In the genomic region with DNA sequence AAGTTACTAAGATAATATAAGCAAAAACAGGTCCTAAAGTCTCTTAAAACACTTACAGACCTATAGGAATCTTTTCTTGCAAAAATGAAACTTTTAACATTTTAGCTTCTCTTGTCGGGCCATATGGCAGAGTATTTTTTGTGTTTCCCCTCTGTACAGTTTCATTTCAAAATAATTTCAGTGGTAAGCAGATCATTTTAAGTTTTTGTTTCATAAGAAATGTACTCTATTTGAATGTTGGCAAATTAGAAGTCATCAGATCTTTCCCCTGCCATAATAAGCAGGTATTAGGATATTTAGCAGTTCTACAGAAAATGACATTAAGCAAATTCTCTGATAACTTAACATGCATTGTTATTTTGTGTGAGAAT, we compare ENCODE assay signal across 8 cellular contexts. TPM values are rescaled to one million over a fixed set of nuclear protein-coding genes. Genes with fewer than 3 reads are reported as not detected.
A peak's percentile ranks its signal among the peaks of the same experiment; 100 is the strongest.
DNase-seq lines count a peak whose midpoint lies in the region; ATAC-seq, FAIRE-seq and TF ChIP-seq lines count a peak whose summit lies in the region.

No MANE protein-coding gene starts in this region.

- H3K4me1 ChIP-seq in astrocyte (ENCODE audit: insufficient read depth, low read length), result peaks cover 38% of the 10 kb centered on the region

- peak overlapping the region; percentile 41 for H3K4me3 ChIP-seq in astrocyte (ENCODE audit: insufficient read depth, low read depth, low read length)

- H3K27ac Mint-ChIP-seq in astrocyte (ENCODE audit: unreplicated experiment), result peak overlapping the region; percentile 35
- H3K27ac Mint-ChIP-seq in stimulated activated naive CD8-positive, alpha-beta T cell treated with anti-CD3 and anti-CD28 coated beads, Interleukin-15, Interleukin-2, amounts not matched to agents 100 ng/mL and 50 ng/mL, for 24 hours, result peak overlapping the region; percentile 88
- no peak overlapping the region for H3K27ac Mint-ChIP-seq in progenitor cell of endocrine pancreas

- H3K36me3 ChIP-seq in astrocyte (ENCODE audit: insufficient read depth, low read length), result no peaks in the 10 kb centered on the region

- H3K9me3 Mint-ChIP-seq in astrocyte (ENCODE audit: unreplicated experiment) (peaks cover 3% of the 10 kb centered on the region), progenitor cell of endocrine pancreas (ENCODE audit: low read depth) (no peaks in the 10 kb centered on the region)
- H3K9me3 Mint-ChIP-seq in stimulated activated naive CD8-positive, alpha-beta T cell treated with anti-CD3 and anti-CD28 coated beads, Interleukin-15, Interleukin-2, amounts not matched to agents 100 ng/mL and 50 ng/mL, for 24 hours, result no peaks in the 10 kb centered on the region

- H3K4me3 Mint-ChIP-seq in astrocyte (ENCODE audit: unreplicated experiment), result peak overlapping the region; percentile 7
- H3K4me3 Mint-ChIP-seq in stimulated activated naive CD8-positive, alpha-beta T cell treated with anti-CD3 and anti-CD28 coated beads, Interleukin-15, Interleukin-2, amounts not matched to agents 100 ng/mL and 50 ng/mL, for 24 hours, result peak overlapping the region; percentile 58
- H3K4me3 Mint-ChIP-seq in progenitor cell of endocrine pancreas (ENCODE audit: low read depth), result no peak overlapping the region

- no peaks in the 10 kb centered on the region for H3K27me3 ChIP-seq in astrocyte (ENCODE audit: insufficient read depth, low read length)

- peaks cover 46% of the 10 kb centered on the region for H3K4me1 Mint-ChIP-seq in astrocyte (ENCODE audit: low read depth, unreplicated experiment)
- H3K4me1 Mint-ChIP-seq in stimulated activated naive CD8-positive, alpha-beta T cell treated with anti-CD3 and anti-CD28 coated beads, Interleukin-15, Interleukin-2, amounts not matched to agents 100 ng/mL and 50 ng/mL, for 24 hours (ENCODE audit: low read depth), result peaks cover 42% of the 10 kb centered on the region
- peaks cover 18% of the 10 kb centered on the region for H3K4me1 Mint-ChIP-seq in progenitor cell of endocrine pancreas (ENCODE audit: low read depth)

- ATAC-seq in activated CD4-positive, CD25-positive, alpha-beta regulatory T cell treated with anti-CD3 and anti-CD28 coated beads, Interleukin-2, amount 50 U/mL, for 24 hours, result peak; percentile 20 to 48
- peak; percentile 19 for ATAC-seq in HG02973 (IDR thresholded peaks at IDR 0.05; ENCODE audit: unreplicated experiment)

- FAIRE-seq in astrocyte (lab: Jason Lieb, UNC), result no peak

- no peaks in the 10 kb centered on the region for H3K27me3 Mint-ChIP-seq in astrocyte (ENCODE audit: low read depth, unreplicated experiment)
- no peaks in the 10 kb centered on the region for H3K27me3 Mint-ChIP-seq in stimulated activated naive CD8-positive, alpha-beta T cell treated with anti-CD3 and anti-CD28 coated beads, Interleukin-15, Interleukin-2, amounts not matched to agents 100 ng/mL and 50 ng/mL, for 24 hours
- H3K27me3 Mint-ChIP-seq in progenitor cell of endocrine pancreas, result no peaks in the 10 kb centered on the region

- H3K9ac ChIP-seq in astrocyte (ENCODE audit: low read length), result peak overlapping the region; percentile 43

- no peaks in the 10 kb centered on the region for H3K79me2 ChIP-seq in astrocyte (ENCODE audit: insufficient read depth, low read length)

- H2AFZ ChIP-seq in astrocyte (ENCODE audit: low read depth, low read length), result no peak overlapping the region

- peak overlapping the region; percentile 80 for H3K4me2 ChIP-seq in astrocyte (ENCODE audit: low read length)

- H4K20me1 ChIP-seq in astrocyte (ENCODE audit: insufficient read depth, low read length), result no peaks in the 10 kb centered on the region

- TF ChIP-seq CTCF in astrocyte (IDR thresholded peaks at IDR 0.05; ENCODE audit: insufficient read depth, low read depth, low read length) (no peak), progenitor cell of endocrine pancreas (IDR thresholded peaks at IDR 0.05; ENCODE audit: unreplicated experiment) (no peak)

- no peaks in the 10 kb centered on the region for H3K36me3 Mint-ChIP-seq in astrocyte (ENCODE audit: low read depth, unreplicated experiment)
- no peaks in the 10 kb centered on the region for H3K36me3 Mint-ChIP-seq in stimulated activated naive CD8-positive, alpha-beta T cell treated with anti-CD3 and anti-CD28 coated beads, Interleukin-15, Interleukin-2, amounts not matched to agents 100 ng/mL and 50 ng/mL, for 24 hours (ENCODE audit: low read depth)
- peaks cover 2% of the 10 kb centered on the region for H3K36me3 Mint-ChIP-seq in progenitor cell of endocrine pancreas (ENCODE audit: insufficient read depth)

- H3K27ac ChIP-seq in astrocyte (ENCODE audit: low read depth, low read length), result peak overlapping the region; percentile 65

- no peak for DNase-seq in activated CD4-positive, CD25-positive, alpha-beta regulatory T cell (lab: John Stamatoyannopoulos, UW)
- DNase-seq in astrocyte (ENCODE audit: low read depth) (no peak), progenitor cell of endocrine pancreas (ENCODE audit: low spot score, unreplicated experiment) (no peak), ecto neural progenitor cell (ENCODE audit: low spot score) (no peak), T-helper 9 cell (no peak)

- H3K9me3 ChIP-seq in astrocyte (ENCODE audit: insufficient read depth, low read depth, low read length), result no peaks in the 10 kb centered on the region

RNA-seq across cellular contexts. Expression of gene RGL1, which starts 37.9 kb away (rescaled TPM):
- total RNA-seq in astrocyte, result 9.6 and 10.1 TPM in 2 replicates
- 5.9 TPM in 2 replicates for total RNA-seq in progenitor cell of endocrine pancreas
